Comparison of ENCODE assay signal across 1 cellular context in the genomic region with DNA sequence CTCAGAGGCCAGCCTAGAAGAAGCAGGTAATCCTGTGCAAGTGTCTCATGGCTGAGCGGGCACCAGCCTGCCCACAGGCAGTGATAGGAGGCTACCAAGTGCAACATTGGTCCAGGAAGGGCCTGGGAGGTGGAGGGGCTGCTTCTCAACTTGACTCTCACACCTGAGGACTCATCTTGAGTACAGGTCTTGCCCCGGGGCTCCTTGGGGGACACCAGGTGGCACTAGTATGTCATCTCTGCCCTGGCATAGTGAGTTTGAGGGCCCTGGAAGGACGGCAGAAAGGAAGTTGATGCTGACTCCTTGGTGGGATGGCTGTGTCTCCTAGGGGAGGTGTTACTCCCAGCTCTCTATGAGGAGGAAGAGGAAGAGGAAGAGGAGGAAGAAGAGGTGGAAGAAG.
TF ChIP-seq lines count a peak whose summit lies in the region.

No MANE protein-coding gene starts in this region.

TF ChIP-seq in SK-N-SH treated with all-trans-retinoic acid at 6 μM for 48 hours, 23 proteins besides CTCF, POLR2A, EP300 and RAD21 (continued from another document):
- TF ChIP-seq, protein P1, sequence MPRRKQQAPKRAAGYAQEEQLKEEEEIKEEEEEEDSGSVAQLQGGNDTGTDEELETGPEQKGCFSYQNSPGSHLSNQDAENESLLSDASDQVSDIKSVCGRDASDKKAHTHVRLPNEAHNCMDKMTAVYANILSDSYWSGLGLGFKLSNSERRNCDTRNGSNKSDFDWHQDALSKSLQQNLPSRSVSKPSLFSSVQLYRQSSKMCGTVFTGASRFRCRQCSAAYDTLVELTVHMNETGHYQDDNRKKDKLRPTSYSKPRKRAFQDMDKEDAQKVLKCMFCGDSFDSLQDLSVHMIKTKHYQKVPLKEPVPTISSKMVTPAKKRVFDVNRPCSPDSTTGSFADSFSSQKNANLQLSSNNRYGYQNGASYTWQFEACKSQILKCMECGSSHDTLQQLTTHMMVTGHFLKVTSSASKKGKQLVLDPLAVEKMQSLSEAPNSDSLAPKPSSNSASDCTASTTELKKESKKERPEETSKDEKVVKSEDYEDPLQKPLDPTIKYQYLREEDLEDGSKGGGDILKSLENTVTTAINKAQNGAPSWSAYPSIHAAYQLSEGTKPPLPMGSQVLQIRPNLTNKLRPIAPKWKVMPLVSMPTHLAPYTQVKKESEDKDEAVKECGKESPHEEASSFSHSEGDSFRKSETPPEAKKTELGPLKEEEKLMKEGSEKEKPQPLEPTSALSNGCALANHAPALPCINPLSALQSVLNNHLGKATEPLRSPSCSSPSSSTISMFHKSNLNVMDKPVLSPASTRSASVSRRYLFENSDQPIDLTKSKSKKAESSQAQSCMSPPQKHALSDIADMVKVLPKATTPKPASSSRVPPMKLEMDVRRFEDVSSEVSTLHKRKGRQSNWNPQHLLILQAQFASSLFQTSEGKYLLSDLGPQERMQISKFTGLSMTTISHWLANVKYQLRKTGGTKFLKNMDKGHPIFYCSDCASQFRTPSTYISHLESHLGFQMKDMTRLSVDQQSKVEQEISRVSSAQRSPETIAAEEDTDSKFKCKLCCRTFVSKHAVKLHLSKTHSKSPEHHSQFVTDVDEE (CRISPR knock-in tag; IDR thresholded peaks at IDR 0.05) = no peak
- TF ChIP-seq, protein P2, sequence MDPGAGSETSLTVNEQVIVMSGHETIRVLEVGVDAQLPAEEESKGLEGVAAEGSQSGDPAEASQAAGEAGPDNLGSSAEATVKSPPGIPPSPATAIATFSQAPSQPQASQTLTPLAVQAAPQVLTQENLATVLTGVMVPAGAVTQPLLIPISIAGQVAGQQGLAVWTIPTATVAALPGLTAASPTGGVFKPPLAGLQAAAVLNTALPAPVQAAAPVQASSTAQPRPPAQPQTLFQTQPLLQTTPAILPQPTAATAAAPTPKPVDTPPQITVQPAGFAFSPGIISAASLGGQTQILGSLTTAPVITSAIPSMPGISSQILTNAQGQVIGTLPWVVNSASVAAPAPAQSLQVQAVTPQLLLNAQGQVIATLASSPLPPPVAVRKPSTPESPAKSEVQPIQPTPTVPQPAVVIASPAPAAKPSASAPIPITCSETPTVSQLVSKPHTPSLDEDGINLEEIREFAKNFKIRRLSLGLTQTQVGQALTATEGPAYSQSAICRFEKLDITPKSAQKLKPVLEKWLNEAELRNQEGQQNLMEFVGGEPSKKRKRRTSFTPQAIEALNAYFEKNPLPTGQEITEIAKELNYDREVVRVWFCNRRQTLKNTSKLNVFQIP (CRISPR knock-in tag; IDR thresholded peaks at IDR 0.05; ENCODE audit: borderline replicate concordance, low read depth) = no peak
- TF ChIP-seq ISL1 (CRISPR knock-in tag; IDR thresholded peaks at IDR 0.05) (no peak), SNAI2 (CRISPR knock-in tag; IDR thresholded peaks at IDR 0.05) (no peak), RARB (CRISPR knock-in tag; IDR thresholded peaks at IDR 0.05) (no peak), ZNF8 (CRISPR knock-in tag; IDR thresholded peaks at IDR 0.05) (no peak), ARNTL (CRISPR knock-in tag; IDR thresholded peaks at IDR 0.05; ENCODE audit: borderline replicate concordance, low read depth) (no peak)
- TF ChIP-seq, protein P3, sequence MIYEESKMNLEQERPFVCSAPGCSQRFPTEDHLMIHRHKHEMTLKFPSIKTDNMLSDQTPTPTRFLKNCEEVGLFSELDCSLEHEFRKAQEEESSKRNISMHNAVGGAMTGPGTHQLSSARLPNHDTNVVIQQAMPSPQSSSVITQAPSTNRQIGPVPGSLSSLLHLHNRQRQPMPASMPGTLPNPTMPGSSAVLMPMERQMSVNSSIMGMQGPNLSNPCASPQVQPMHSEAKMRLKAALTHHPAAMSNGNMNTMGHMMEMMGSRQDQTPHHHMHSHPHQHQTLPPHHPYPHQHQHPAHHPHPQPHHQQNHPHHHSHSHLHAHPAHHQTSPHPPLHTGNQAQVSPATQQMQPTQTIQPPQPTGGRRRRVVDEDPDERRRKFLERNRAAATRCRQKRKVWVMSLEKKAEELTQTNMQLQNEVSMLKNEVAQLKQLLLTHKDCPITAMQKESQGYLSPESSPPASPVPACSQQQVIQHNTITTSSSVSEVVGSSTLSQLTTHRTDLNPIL (CRISPR knock-in tag; IDR thresholded peaks at IDR 0.05; ENCODE audit: low read depth) = no peak
